Comparison of ENCODE assay signal across 11 cellular contexts in genomic region chr14:93044601-93045000, GRCh38.
DNase-seq lines count a peak whose midpoint lies in the region; ATAC-seq, FAIRE-seq and TF ChIP-seq lines count a peak whose summit lies in the region.
"Had no signal": no experiment of that assay in that cellular context is flagged by ENCODE, and none has a peak within 500 bp of the region (broad histone marks: within the 10 kb centered on the region; RNA-seq: fewer than 3 reads in every experiment).

No MANE protein-coding gene starts in this region.

- no peak overlapping the region for H3K27ac ChIP-seq in K562 (ENCODE audit: extremely low read depth, low read depth, low read length)
- peak overlapping the region; percentile 31 for H3K27ac ChIP-seq in neural cell (ENCODE audit: low read length)

- TF ChIP-seq EP300 in K562 (IDR thresholded peaks at IDR 0.05; ENCODE audit: low read length), result no peak
- no peak for TF ChIP-seq EP300 in neural cell (conservative IDR thresholded peaks at IDR 0.05; ENCODE audit: poor library complexity, severe bottlenecking)

- no peaks in the 10 kb centered on the region for H3K9me2 ChIP-seq in neural cell (ENCODE audit: insufficient read depth, low read length)

- 37% methylated on average over 5 of the region's 9 CpGs for WGBS in K562 (ENCODE audit: insufficient coverage, low coverage, missing lambda C conversion rate)

- no peak for FAIRE-seq in K562 (lab: Jason Lieb, UNC)

- H3K4me3 ChIP-seq in K562 (no peak overlapping the region), neural cell (ENCODE audit: low read length) (no peak overlapping the region)

- H2AFZ ChIP-seq in K562 (ENCODE audit: low read depth, low read length) (no peak overlapping the region), neural cell (ENCODE audit: low read depth, low read length) (no peak overlapping the region)

- H4K20me1 ChIP-seq in K562 (replicated peaks; ENCODE audit: control insufficient read depth, insufficient read depth, low read length) (0 out of 2 replicates have a peak, but pooled peaks cover 4% of the 10 kb centered on the region), neural cell (ENCODE audit: insufficient read depth) (no peaks in the 10 kb centered on the region)

- no peaks in the 10 kb centered on the region for H3F3A ChIP-seq in neural cell (ENCODE audit: insufficient read depth, low read length, poor library complexity, severe bottlenecking)

- TF ChIP-seq CTCF in GM10266 (IDR thresholded peaks at IDR 0.05; ENCODE audit: control insufficient read depth, insufficient read depth, low read depth, missing control alignments) (no peak), K562 (IDR thresholded peaks at IDR 0.05 in 2 of 3, conservative IDR thresholded peaks at IDR 0.05 in 1 of 3; ENCODE audit: insufficient read depth in 2 of 3, low read depth in 1 of 3, low read length in 3 of 3) (no peak), neural cell (IDR thresholded peaks at IDR 0.05; ENCODE audit: poor library complexity, severe bottlenecking) (no peak)

- no TSS peak for BruUV-seq in K562 (replicated peaks; lab: Mats Ljungman, UMichigan)

- intact Hi-C loops in K562 (cut with micrococcal nuclease), result no loop called here

- ATAC-seq in HG03175 (IDR thresholded peaks at IDR 0.05; ENCODE audit: unreplicated experiment) (peak; percentile 54), K562 (peak; percentile 52), left lobe of liver (no peak), GM21576 (IDR thresholded peaks at IDR 0.05; ENCODE audit: unreplicated experiment) (no peak)
- ATAC-seq: activated CD4-positive, alpha-beta T cell treated with anti-CD3 and anti-CD28 coated beads for 36 hours had no signal

- CTCF ChIA-PET in K562 (lab: Yijun Ruan, JAX; ENCODE audit: low intra/inter-chr PET ratio), result no interaction called here

- in situ Hi-C loops in K562 (cut with MboI), result no loop called here

- peak overlapping the region in 1 of 2 experiments; percentile 45; a peak in 2 of 4 replicates for H3K9ac ChIP-seq in K562 (ENCODE audit: insufficient read depth in 1 of 2, low read depth in 2 of 2, low read length in 2 of 2)
- peak overlapping the region; percentile 32 for H3K9ac ChIP-seq in neural cell (ENCODE audit: low read length)

- no peaks in the 10 kb centered on the region for H3K9me1 ChIP-seq in K562 (ENCODE audit: control insufficient read depth, insufficient read depth, low read length)

- H3K79me2 ChIP-seq in K562 (ENCODE audit: control insufficient read depth, insufficient read depth, low read length) (no peaks in the 10 kb centered on the region; the same call in 2 of the 3 replicates), neural cell (replicated peaks; ENCODE audit: insufficient read depth, low read length) (no peaks in the 10 kb centered on the region)

- DNase-seq in GM10266 (ENCODE audit: extremely low spot score) (peak; percentile 44), K562 (ENCODE audit: extremely low read depth in 1 of 4, low spot score in 3 of 4) (peak; percentile 14 to 20 (median 18)), left lobe of liver (ENCODE audit: low spot score) (no peak), NCI-H2171 treated with DMSO at 0.1 percent for 48 hours (lab: John Stamatoyannopoulos, UW) (no peak), 8988T (no peak)
- DNase-seq: activated CD4-positive, alpha-beta T cell treated with anti-CD3 and anti-CD28 coated beads for 36 hours; midbrain; NCI-H1694 treated with DMSO at 0.1 percent for 48 hours had no signal

- H3K36me3 ChIP-seq in K562 (ENCODE audit: control insufficient read depth, insufficient read depth, low read length) (no peaks in the 10 kb centered on the region), neural cell (ENCODE audit: insufficient read depth, low read length) (no peaks in the 10 kb centered on the region)

- POLR2A ChIA-PET in K562 (lab: Yijun Ruan, JAX), result no interaction called here

- TF ChIP-seq RAD21 in K562 (CRISPR knock-in tag; conservative IDR thresholded peaks at IDR 0.05 in 1 of 2, IDR thresholded peaks at IDR 0.05 in 1 of 2) (no peak), neural cell (conservative IDR thresholded peaks at IDR 0.05) (no peak)

- no peak for TF ChIP-seq POLR2A in K562 (conservative IDR thresholded peaks at IDR 0.05)

- no peak overlapping the region for H3K4me2 ChIP-seq in K562 (ENCODE audit: insufficient read depth, low read length)
- no peak overlapping the region for H3K4me2 ChIP-seq in neural cell (ENCODE audit: low read length)

- H3K27me3 ChIP-seq in K562 (ENCODE audit: control insufficient read depth in 2 of 2, insufficient read depth in 2 of 2, low read length in 2 of 2), result no peaks in the 10 kb centered on the region
- no peaks in the 10 kb centered on the region for H3K27me3 ChIP-seq in neural cell (ENCODE audit: insufficient read depth, low read depth, low read length)

- peaks cover 33 to 37% of the 10 kb centered on the region in 2 experiments for H3K4me1 ChIP-seq in K562 (replicated peaks in 1 of 2; ENCODE audit: control insufficient read depth in 2 of 2, insufficient read depth in 2 of 2, low read length in 2 of 2)

- H3K9me3 ChIP-seq in K562 (replicated peaks; ENCODE audit: control insufficient read depth, insufficient read depth, low read depth, low read length), result no peaks in the 10 kb centered on the region
- H3K9me3 ChIP-seq in neural cell (ENCODE audit: low read length), result no peaks in the 10 kb centered on the region

TF ChIP-seq in K562, 482 proteins besides CTCF, POLR2A, EP300 and RAD21:
- TF ChIP-seq SMARCA4 (IDR thresholded peaks at IDR 0.05), result no peak
- no peak for TF ChIP-seq HMGXB4 (CRISPR knock-in tag; IDR thresholded peaks at IDR 0.05)
- no peak for TF ChIP-seq RAD51 (IDR thresholded peaks at IDR 0.05; ENCODE audit: borderline replicate concordance, low read depth)
- no peak for TF ChIP-seq ARID1B (IDR thresholded peaks at IDR 0.05)
- TF ChIP-seq NEUROD1 (IDR thresholded peaks at IDR 0.05; ENCODE audit: borderline replicate concordance, low read depth, low read length, partially characterized antibody), result no peak
- no peak for TF ChIP-seq SMAD2 (IDR thresholded peaks at IDR 0.05; ENCODE audit: low read depth, low read length)
- TF ChIP-seq GABPA (tag; conservative IDR thresholded peaks at IDR 0.05; ENCODE audit: low read depth), result no peak
- TF ChIP-seq YBX1 (IDR thresholded peaks at IDR 0.05), result no peak

TF ChIP-seq in neural cell, 6 proteins besides CTCF, POLR2A, EP300 and RAD21:
- TF ChIP-seq EZH2 (IDR thresholded peaks at IDR 0.05; ENCODE audit: borderline replicate concordance, insufficient read depth, low read length, poor library complexity, severe bottlenecking) (no peak), MXI1 (conservative IDR thresholded peaks at IDR 0.05; ENCODE audit: poor library complexity, severe bottlenecking) (no peak), TAF1 (IDR thresholded peaks at IDR 0.05; ENCODE audit: low read depth) (no peak), REST (IDR thresholded peaks at IDR 0.05; ENCODE audit: borderline replicate concordance) (no peak), SMC3 (conservative IDR thresholded peaks at IDR 0.05; ENCODE audit: poor library complexity) (no peak), POLR2AphosphoS5 (IDR thresholded peaks at IDR 0.05) (no peak)

Comparison
In these comparisons a context has a peak if more than half of its experiments do, and no peak if none do; other contexts are left out.
1. DNase-seq: peak in GM10266 (single experiment) and K562 (4 of 4); none in left lobe of liver (single experiment), NCI-H2171 treated with DMSO at 0.1 percent for 48 hours (single experiment) and 8988T (single experiment).
2. ATAC-seq: peak in HG03175 (single experiment) and K562 (single experiment); none in left lobe of liver (single experiment) and GM21576 (single experiment).